11 cellular contexts compared by ENCODE assay signal in the genomic region with DNA sequence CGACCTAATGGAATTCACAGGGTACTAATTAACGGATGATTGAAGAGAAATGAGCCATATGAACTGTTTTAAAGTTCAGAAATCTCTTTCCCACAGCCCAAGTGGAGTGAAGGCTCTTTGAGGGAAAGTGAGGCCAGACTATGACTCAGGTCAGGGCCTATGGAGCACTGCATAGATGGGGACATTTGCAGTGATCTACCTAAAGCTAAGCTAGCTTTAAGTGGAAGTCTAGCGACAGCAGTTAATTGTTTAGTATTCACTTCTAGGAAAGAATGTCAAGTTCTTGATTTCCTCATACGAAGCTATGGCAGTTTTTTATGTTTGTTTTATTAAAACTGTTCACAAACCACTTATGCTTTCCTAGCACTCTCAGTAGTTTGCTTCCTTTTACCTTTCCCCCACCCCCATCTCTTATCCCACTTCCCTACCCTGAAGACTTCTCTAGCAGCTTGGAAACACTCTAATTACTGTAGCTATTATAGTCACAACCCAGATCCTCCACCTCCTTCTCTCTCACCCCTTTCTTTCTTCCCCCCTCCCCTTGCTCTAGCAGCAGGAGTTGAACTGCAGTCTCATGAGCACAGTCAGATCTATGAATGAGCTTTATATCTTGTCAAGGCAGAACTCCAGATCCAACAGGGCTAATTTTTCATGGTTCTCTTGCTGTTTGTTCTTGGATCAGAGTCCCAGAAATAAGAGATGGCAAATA. TPM values are rescaled to one million over a fixed set of nuclear protein-coding genes. Genes with fewer than 3 reads are reported as not detected.
DNase-seq lines count a peak whose midpoint lies in the region; ATAC-seq and TF ChIP-seq lines count a peak whose summit lies in the region.
"Had no signal": no experiment of that assay in that cellular context is flagged by ENCODE, and none has a peak within 500 bp of the region (broad histone marks: within the 10 kb centered on the region; RNA-seq: fewer than 3 reads in every experiment).

No MANE protein-coding gene starts in this region.

- no peak for ATAC-seq in HG02588 (IDR thresholded peaks at IDR 0.05; ENCODE audit: unreplicated experiment)

- no peak overlapping the region for H3K4me3 ChIP-seq in KMS-11 (IDR thresholded peaks at IDR 0.05; ENCODE audit: insufficient read depth, low read depth, low read length)
- peak overlapping the region; percentile 52 for H3K4me3 ChIP-seq in neural cell (ENCODE audit: low read length)
- H3K4me3 ChIP-seq: transverse colon had no signal

- H3K9me3 ChIP-seq in neural cell (ENCODE audit: low read length) = no peaks in the 10 kb centered on the region
- H3K9me3 ChIP-seq: transverse colon had no signal

- H3K79me2 ChIP-seq in KMS-11 (ENCODE audit: insufficient read depth, low read depth) = peaks cover 100% of the 10 kb centered on the region
- peaks cover 95% of the 10 kb centered on the region for H3K79me2 ChIP-seq in neural cell (replicated peaks; ENCODE audit: insufficient read depth, low read length)

- TF ChIP-seq EP300 in neural cell (conservative IDR thresholded peaks at IDR 0.05; ENCODE audit: poor library complexity, severe bottlenecking) = no peak

- no peaks in the 10 kb centered on the region for H3K36me3 ChIP-seq in KMS-11 (ENCODE audit: insufficient read depth)
- no peaks in the 10 kb centered on the region for H3K36me3 ChIP-seq in neural cell (ENCODE audit: insufficient read depth, low read length)
- H3K36me3 ChIP-seq: transverse colon had no signal

- TF ChIP-seq CTCF in KMS-11 (conservative IDR thresholded peaks at IDR 0.05; ENCODE audit: low read depth, low read length) (no peak), neural cell (IDR thresholded peaks at IDR 0.05; ENCODE audit: poor library complexity, severe bottlenecking) (no peak)

- H3K4me2 ChIP-seq in KMS-11 (peak overlapping the region; percentile 88; the same call in 1 of the 2 replicates), neural cell (ENCODE audit: low read length) (peak overlapping the region; percentile 60)

- no peaks in the 10 kb centered on the region for H3K9me2 ChIP-seq in neural cell (ENCODE audit: insufficient read depth, low read length)

- no peaks in the 10 kb centered on the region for H3K27me3 ChIP-seq in KMS-11 (ENCODE audit: insufficient read depth, low read depth)
- H3K27me3 ChIP-seq in neural cell (ENCODE audit: insufficient read depth, low read depth, low read length) = no peaks in the 10 kb centered on the region
- H3K27me3 ChIP-seq: transverse colon had no signal

- H3K4me1 ChIP-seq in KMS-11 (ENCODE audit: low read depth, poor library complexity, severe bottlenecking) = peaks cover 75% of the 10 kb centered on the region

- H4K20me1 ChIP-seq in KMS-11 (ENCODE audit: insufficient read depth) = 0 out of 2 replicates have a peak, but pooled peaks cover 5% of the 10 kb centered on the region
- peaks cover 5% of the 10 kb centered on the region for H4K20me1 ChIP-seq in neural cell (ENCODE audit: insufficient read depth)

- H2AFZ ChIP-seq in KMS-11 (ENCODE audit: low read depth) (no peak overlapping the region), neural cell (ENCODE audit: low read depth, low read length) (no peak overlapping the region)

- peaks cover 2% of the 10 kb centered on the region for H3F3A ChIP-seq in neural cell (ENCODE audit: insufficient read depth, low read length, poor library complexity, severe bottlenecking)

- H3K27ac ChIP-seq in KMS-11 (no peak overlapping the region; the same call in 1 of the 2 replicates), neural cell (ENCODE audit: low read length) (peak overlapping the region; percentile 60)
- H3K27ac ChIP-seq: transverse colon had no signal

- no peak overlapping the region for H3K9ac ChIP-seq in KMS-11
- H3K9ac ChIP-seq in neural cell (ENCODE audit: low read length) = peak overlapping the region; percentile 45

- peak; percentile 8 for DNase-seq in NCI-H2107 treated with DMSO at 0.1 percent for 48 hours (lab: John Stamatoyannopoulos, UW; ENCODE audit: unreplicated experiment)
- DNase-seq in NCI-H2107 (lab: John Stamatoyannopoulos, UW) = no peak
- peak; percentile 48 for DNase-seq in cerebellar cortex (ENCODE audit: low spot score)
- no peak for DNase-seq in stimulated activated naive CD4-positive, alpha-beta T cell (lab: John Stamatoyannopoulos, UW)
- no peak for DNase-seq in DMS79 treated with DMSO at 0.1 percent for 48 hours (lab: John Stamatoyannopoulos, UW)
- DNase-seq: DMS 273 treated with DMSO at 0.1 percent for 48 hours, NCI-H1930, transverse colon had no signal

- no peak for TF ChIP-seq RAD21 in neural cell (conservative IDR thresholded peaks at IDR 0.05)

TF ChIP-seq in neural cell, 6 proteins besides CTCF, POLR2A, EP300 and RAD21:
- TF ChIP-seq EZH2 (IDR thresholded peaks at IDR 0.05; ENCODE audit: borderline replicate concordance, insufficient read depth, low read length, poor library complexity, severe bottlenecking) (no peak), TAF1 (IDR thresholded peaks at IDR 0.05; ENCODE audit: low read depth) (no peak), MXI1 (conservative IDR thresholded peaks at IDR 0.05; ENCODE audit: poor library complexity, severe bottlenecking) (no peak), SMC3 (conservative IDR thresholded peaks at IDR 0.05; ENCODE audit: poor library complexity) (no peak)

RNA-seq across cellular contexts. Expression of a gene that starts 6.2 kb away (rescaled TPM):
- polyA plus RNA-seq in neural cell = 11.8 and 14.6 TPM in 2 replicates
- 67.0 and 72.8 TPM in 2 replicates for polyA minus RNA-seq in neural cell

Comparison
In these comparisons a context has a peak if more than half of its experiments do, and no peak if none do; other contexts are left out.
1. DNase-seq: peak in NCI-H2107 treated with DMSO at 0.1 percent for 48 hours (single experiment) and cerebellar cortex (single experiment); none in NCI-H2107 (single experiment), stimulated activated naive CD4-positive, alpha-beta T cell (0 of 6) and DMS79 treated with DMSO at 0.1 percent for 48 hours (single experiment).